In the genomic region with DNA sequence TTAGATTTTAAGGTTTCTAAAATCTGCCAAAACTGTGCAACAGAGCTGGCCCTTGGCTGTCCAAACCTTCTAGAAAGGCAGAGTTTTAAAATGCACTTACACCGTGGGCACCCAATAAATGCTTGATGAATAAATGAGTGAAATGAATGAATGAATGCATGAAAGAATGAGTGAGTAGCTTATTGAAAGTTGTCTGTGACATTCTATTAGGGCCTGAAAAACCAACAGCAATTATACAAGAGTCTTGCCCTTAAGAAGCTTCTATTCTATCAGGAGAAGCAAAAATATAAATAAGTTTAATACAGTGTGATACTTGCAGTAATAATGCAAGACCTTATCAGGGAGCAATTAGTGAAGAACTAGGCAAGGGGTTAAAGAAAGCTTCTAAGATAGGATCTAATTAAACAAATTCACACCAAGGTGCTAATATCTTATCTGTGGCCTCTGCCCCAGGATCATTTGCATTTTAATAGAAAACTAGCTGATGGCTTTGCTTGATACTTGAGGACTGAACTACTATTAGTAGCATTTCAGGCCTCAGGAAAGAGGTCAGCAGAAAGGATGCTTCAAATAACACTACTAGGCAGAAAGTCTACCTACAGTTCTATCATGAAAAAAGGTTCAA, we compare ENCODE assay signal across 24 cellular contexts.
"Had no signal": no experiment of that assay in that cellular context is flagged by ENCODE, and none has a peak within 500 bp of the region (broad histone marks: within the 10 kb centered on the region; RNA-seq: fewer than 3 reads in every experiment).

No MANE protein-coding gene starts in this region.

- H3K9me3 Mint-ChIP-seq: activated naive CD4-positive, alpha-beta T cell treated with anti-CD3 and anti-CD28 coated beads for 36 hours; activated T-cell treated with anti-CD3 and anti-CD28 coated beads, Interleukin-2, amount 50 U/mL, for 4 hours; activated T-helper 17 cell treated with anti-CD3 and anti-CD28 coated beads, Interleukin-2, amount 50 U/mL, for 72 hours had no signal

- DNase-seq: activated CD4-positive, alpha-beta T cell treated with anti-CD3 and anti-CD28 coated beads for 4 hours; activated gamma-delta T cell; activated naive CD4-positive, alpha-beta T cell treated with anti-CD3 and anti-CD28 coated beads for 36 hours; activated naive CD8-positive, alpha-beta T cell treated with anti-CD3 and anti-CD28 coated beads, Interleukin-2, amount 10 ng/mL, durations not matched to agents 7 days and 5 days; activated T-cell treated with anti-CD3 and anti-CD28 coated beads, Interleukin-2, amount 50 U/mL, for 4 hours; adrenal gland; anterior cingulate cortex; colonic mucosa; MG63; MV-4-11; NCI-H1092 treated with DMSO at 0.1 percent for 48 hours; NCI-H1417 treated with DMSO at 0.1 percent for 48 hours; NCI-H1694 treated with DMSO at 0.1 percent for 48 hours; NCI-H2029 treated with DMSO at 0.1 percent for 48 hours; NCI-H510A treated with DMSO at 0.1 percent for 48 hours; NCI-H69; NK-92 treated with Interleukin-12 subunit alpha and Interleukin-12 subunit beta, amount 100 ng/mL, for 24 hours; OCI-M1; RPMI8226; SK-N-SH had no signal

- H3K4me3 ChIP-seq: adrenal gland, colonic mucosa, MG63 had no signal

- H3K36me3 ChIP-seq: adrenal gland, colonic mucosa, MG63 had no signal

- H3K27ac ChIP-seq: adrenal gland, colonic mucosa had no signal

- H3K9me2 ChIP-seq: SK-N-SH had no signal

- H3K27me3 Mint-ChIP-seq: activated naive CD8-positive, alpha-beta T cell treated with anti-CD3 and anti-CD28 coated beads, Interleukin-2, amount 10 ng/mL, durations not matched to agents 7 days and 5 days; activated T-helper 17 cell treated with anti-CD3 and anti-CD28 coated beads, Interleukin-2, amount 50 U/mL, for 72 hours had no signal

- ATAC-seq: activated CD4-positive, CD25-positive, alpha-beta regulatory T cell treated with anti-CD3 and anti-CD28 coated beads, Interleukin-2, amount 50 U/mL, for 24 hours; activated T-cell treated with anti-CD3 and anti-CD28 coated beads, Interleukin-2, amount 50 U/mL, for 4 hours; activated T-helper 17 cell treated with anti-CD3 and anti-CD28 coated beads, Interleukin-2, amount 50 U/mL, for 72 hours; Panc1; Right ventricle myocardium inferior had no signal

- H3K4me2 ChIP-seq: SK-N-SH had no signal

- H3K27ac Mint-ChIP-seq: activated naive CD4-positive, alpha-beta T cell treated with anti-CD3 and anti-CD28 coated beads for 36 hours; activated naive CD8-positive, alpha-beta T cell treated with anti-CD3 and anti-CD28 coated beads, Interleukin-2, amount 10 ng/mL, durations not matched to agents 7 days and 5 days had no signal

- H3K9me3 ChIP-seq: adrenal gland, colonic mucosa, MG63, SK-N-SH had no signal

- H3K27me3 ChIP-seq: adrenal gland, colonic mucosa, MG63 had no signal

- H3K4me1 ChIP-seq: adrenal gland, colonic mucosa had no signal

- H3K4me3 Mint-ChIP-seq: activated naive CD4-positive, alpha-beta T cell treated with anti-CD3 and anti-CD28 coated beads for 36 hours; activated naive CD8-positive, alpha-beta T cell treated with anti-CD3 and anti-CD28 coated beads, Interleukin-2, amount 10 ng/mL, durations not matched to agents 7 days and 5 days; activated T-cell treated with anti-CD3 and anti-CD28 coated beads, Interleukin-2, amount 50 U/mL, for 4 hours had no signal
